1 cellular context compared by ENCODE assay signal in genomic region chr7:978416-979091, GRCh38.
TF ChIP-seq lines count a peak whose summit lies in the region.

No MANE protein-coding gene starts in this region.

TF ChIP-seq in HepG2, 621 proteins besides CTCF, POLR2A, EP300 and RAD21 (continued from another document):
- TF ChIP-seq ZNF839 (CRISPR knock-in tag; IDR thresholded peaks at IDR 0.05; ENCODE audit: borderline replicate concordance) (no peak), GMEB2 (CRISPR knock-in tag; IDR thresholded peaks at IDR 0.05; ENCODE audit: low read depth) (no peak), DMAP1 (CRISPR knock-in tag; IDR thresholded peaks at IDR 0.05) (no peak), RBFOX2 (IDR thresholded peaks at IDR 0.05; ENCODE audit: low read depth, low read length) (peak; percentile 69), SKI (IDR thresholded peaks at IDR 0.05; ENCODE audit: partially characterized antibody) (peak; percentile 33), RXRA (CRISPR knock-in tag; IDR thresholded peaks at IDR 0.05) (peak; percentile 60), ZNF777 (CRISPR knock-in tag; IDR thresholded peaks at IDR 0.05) (no peak), ZNF224 (CRISPR knock-in tag; IDR thresholded peaks at IDR 0.05) (0 out of 2 replicates have a peak, but pooled peaks have one; percentile 33), ZNF10 (CRISPR knock-in tag; IDR thresholded peaks at IDR 0.05; ENCODE audit: borderline replicate concordance, low read depth) (no peak), SKIL (CRISPR knock-in tag; IDR thresholded peaks at IDR 0.05; ENCODE audit: borderline replicate concordance) (0 out of 2 replicates have a peak, but pooled peaks have one; percentile 33), HMGXB4 (CRISPR knock-in tag; IDR thresholded peaks at IDR 0.05; ENCODE audit: borderline replicate concordance in 1 of 2, low read depth in 1 of 2) (no peak), IRX3 (CRISPR knock-in tag; IDR thresholded peaks at IDR 0.05; ENCODE audit: borderline replicate concordance, low read depth) (no peak), ZNF724P (CRISPR knock-in tag; IDR thresholded peaks at IDR 0.05; ENCODE audit: borderline replicate concordance) (no peak), ZSCAN29 (CRISPR knock-in tag; conservative IDR thresholded peaks at IDR 0.05) (no peak), ZNF879 (CRISPR knock-in tag; IDR thresholded peaks at IDR 0.05) (no peak), ZNF556 (CRISPR knock-in tag; IDR thresholded peaks at IDR 0.05; ENCODE audit: borderline replicate concordance) (no peak), ZXDC (CRISPR knock-in tag; IDR thresholded peaks at IDR 0.05) (no peak), ZNF280B (CRISPR knock-in tag; IDR thresholded peaks at IDR 0.05; ENCODE audit: borderline replicate concordance) (peak; percentile 68), ZNF687 (CRISPR knock-in tag; IDR thresholded peaks at IDR 0.05) (peak; percentile 71), DBP (CRISPR knock-in tag; IDR thresholded peaks at IDR 0.05; ENCODE audit: not compliant biosample characterization) (no peak), ZNF891 (CRISPR knock-in tag; IDR thresholded peaks at IDR 0.05) (peak; percentile 57; the same call in 1 of the 2 replicates), DPF2 (CRISPR knock-in tag; IDR thresholded peaks at IDR 0.05; ENCODE audit: borderline replicate concordance, low read depth) (no peak), ZFP36L1 (CRISPR knock-in tag; IDR thresholded peaks at IDR 0.05) (0 out of 2 replicates have a peak, but pooled peaks have one; percentile 10), PRDM4 (CRISPR knock-in tag; IDR thresholded peaks at IDR 0.05; ENCODE audit: borderline replicate concordance) (no peak), ONECUT2 (CRISPR knock-in tag; IDR thresholded peaks at IDR 0.05) (no peak), ZNF230 (CRISPR knock-in tag; IDR thresholded peaks at IDR 0.05) (no peak), TCF7 (IDR thresholded peaks at IDR 0.05; ENCODE audit: low read depth) (no peak), USF2 (IDR thresholded peaks at IDR 0.05; ENCODE audit: low read depth, low read length) (no peak), USF2 (CRISPR knock-in tag; IDR thresholded peaks at IDR 0.05; ENCODE audit: borderline replicate concordance) (0 out of 2 replicates have a peak, but pooled peaks have one; percentile 5), SAFB2 (CRISPR knock-in tag; IDR thresholded peaks at IDR 0.05; ENCODE audit: borderline replicate concordance, low read depth) (0 out of 2 replicates have a peak, but pooled peaks have one; percentile 20), ZNF788 (CRISPR knock-in tag; IDR thresholded peaks at IDR 0.05; ENCODE audit: borderline replicate concordance) (0 out of 2 replicates have a peak, but pooled peaks have one; percentile 37), MAZ (IDR thresholded peaks at IDR 0.05; ENCODE audit: borderline replicate concordance, low read depth, low read length) (no peak), MAZ (CRISPR knock-in tag; IDR thresholded peaks at IDR 0.05; ENCODE audit: low read depth) (no peak), PLSCR1 (CRISPR knock-in tag; IDR thresholded peaks at IDR 0.05; ENCODE audit: borderline replicate concordance) (no peak), ZNF75D (CRISPR knock-in tag; IDR thresholded peaks at IDR 0.05; ENCODE audit: borderline replicate concordance) (no peak)
